In the genomic region with DNA sequence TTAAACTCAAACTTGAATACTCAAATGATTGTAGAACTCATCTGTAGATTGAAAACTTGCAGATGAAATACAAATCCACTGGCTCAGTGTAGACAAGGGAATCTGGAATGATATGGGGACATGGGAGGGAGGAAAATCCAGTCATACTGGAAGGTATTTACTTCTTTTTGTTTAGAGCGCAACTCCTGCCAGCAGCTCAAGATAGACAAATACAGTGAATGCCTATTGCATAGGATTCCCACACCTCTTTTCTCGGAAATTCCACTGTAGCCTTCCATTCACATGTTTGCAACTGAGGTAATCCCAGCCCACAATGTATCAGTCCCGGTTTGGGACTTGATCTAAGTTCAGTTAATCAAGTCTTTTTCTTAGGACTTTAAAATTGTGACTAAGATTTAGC, we compare ENCODE assay signal across 28 cellular contexts.
"Had no signal": no experiment of that assay in that cellular context is flagged by ENCODE, and none has a peak within 500 bp of the region (broad histone marks: within the 10 kb centered on the region; RNA-seq: fewer than 3 reads in every experiment).

No MANE protein-coding gene starts in this region.

- H3K9me3 ChIP-seq: colonic mucosa, gastrocnemius medialis had no signal

- H3K27me3 Mint-ChIP-seq: dendritic cell treated with granulocyte-macrophage colony-stimulating factor and Interleukin-4, amounts not matched to agents 40 ng/mL and 50 ng/mL, for 4 days had no signal

- H3K9me3 Mint-ChIP-seq: effector memory CD8-positive, alpha-beta T cell had no signal

- FAIRE-seq: colon, endometrium, endothelial cell of umbilical vein, frontal cortex had no signal

- H3K36me3 ChIP-seq: colonic mucosa, esophagus muscularis mucosa, esophagus squamous epithelium, gastrocnemius medialis, gastroesophageal sphincter, heart left ventricle, heart right ventricle had no signal

- ATAC-seq: effector memory CD8-positive, alpha-beta T cell; esophagus mucosa; foreskin keratinocyte; gastrocnemius medialis; gastroesophageal sphincter; heart left ventricle; heart right ventricle had no signal

- H3K4me1 Mint-ChIP-seq: endodermal cell had no signal

- H3K4me3 ChIP-seq: colonic mucosa, coronary artery, dorsolateral prefrontal cortex, esophagus muscularis mucosa, esophagus squamous epithelium, gastrocnemius medialis, gastroesophageal sphincter, heart left ventricle, heart right ventricle had no signal

- H3K4me1 ChIP-seq: colonic mucosa, esophagus muscularis mucosa, esophagus squamous epithelium, foreskin keratinocyte, gastrocnemius medialis, gastroesophageal sphincter, heart left ventricle, heart right ventricle had no signal

- H3K27me3 ChIP-seq: colonic mucosa, dorsolateral prefrontal cortex, esophagus muscularis mucosa, esophagus squamous epithelium, foreskin keratinocyte, gastrocnemius medialis, gastroesophageal sphincter, heart left ventricle, heart right ventricle had no signal

- H3K27ac ChIP-seq: colonic mucosa, coronary artery, dorsolateral prefrontal cortex, epithelial cell of prostate, esophagus muscularis mucosa, esophagus squamous epithelium, foreskin keratinocyte, gastrocnemius medialis, gastroesophageal sphincter, heart left ventricle, heart right ventricle had no signal

- H3K4me3 Mint-ChIP-seq: dendritic cell treated with granulocyte-macrophage colony-stimulating factor and Interleukin-4, amounts not matched to agents 40 ng/mL and 50 ng/mL, for 4 days; effector memory CD8-positive, alpha-beta T cell; endodermal cell had no signal

- H3K27ac Mint-ChIP-seq: dendritic cell treated with granulocyte-macrophage colony-stimulating factor and Interleukin-4, amounts not matched to agents 40 ng/mL and 50 ng/mL, for 4 days; effector memory CD8-positive, alpha-beta T cell; endodermal cell had no signal

- DNase-seq: colonic mucosa; cortex of kidney; dermis blood vessel endothelial cell; dorsolateral prefrontal cortex; effector CD4-positive, alpha-beta T cell; effector CD8-positive, alpha-beta T cell; effector memory CD4-positive, alpha-beta T cell; effector memory CD8-positive, alpha-beta T cell; endodermal cell; erythroblast; esophagus squamous epithelium; foreskin melanocyte; gastrocnemius medialis; glutamatergic neuron; head of caudate nucleus; heart left ventricle; heart right ventricle had no signal
